1 cellular context compared by ENCODE assay signal in genomic region chr5:94793113-94793815, GRCh38.
TF ChIP-seq lines count a peak whose summit lies in the region.

No MANE protein-coding gene starts in this region.

TF ChIP-seq in GM23338, 12 proteins besides CTCF, POLR2A, EP300 and RAD21:
- TF ChIP-seq REST (IDR thresholded peaks at IDR 0.05; ENCODE audit: unreplicated experiment) (no peak), EZH2 (IDR thresholded peaks at IDR 0.05; ENCODE audit: low read depth, unreplicated experiment) (no peak), EZH2phosphoT487 (IDR thresholded peaks at IDR 0.05; ENCODE audit: unreplicated experiment) (no peak), ZNF331 (CRISPR knock-in tag; IDR thresholded peaks at IDR 0.05; ENCODE audit: low read depth) (no peak), CREB1 (CRISPR knock-in tag; IDR thresholded peaks at IDR 0.05; ENCODE audit: low read depth) (no peak), NANOG (IDR thresholded peaks at IDR 0.05; ENCODE audit: borderline replicate concordance) (no peak), POLR2AphosphoS5 (IDR thresholded peaks at IDR 0.05; ENCODE audit: low read depth) (no peak), ZNF462 (CRISPR knock-in tag; IDR thresholded peaks at IDR 0.05) (no peak), ZNF114 (CRISPR knock-in tag; IDR thresholded peaks at IDR 0.05) (no peak), ETS1 (IDR thresholded peaks at IDR 0.05) (no peak), STAT1 (IDR thresholded peaks at IDR 0.05; ENCODE audit: unreplicated experiment) (no peak), JUNB (IDR thresholded peaks at IDR 0.05; ENCODE audit: unreplicated experiment) (no peak)
